In the genomic region with DNA sequence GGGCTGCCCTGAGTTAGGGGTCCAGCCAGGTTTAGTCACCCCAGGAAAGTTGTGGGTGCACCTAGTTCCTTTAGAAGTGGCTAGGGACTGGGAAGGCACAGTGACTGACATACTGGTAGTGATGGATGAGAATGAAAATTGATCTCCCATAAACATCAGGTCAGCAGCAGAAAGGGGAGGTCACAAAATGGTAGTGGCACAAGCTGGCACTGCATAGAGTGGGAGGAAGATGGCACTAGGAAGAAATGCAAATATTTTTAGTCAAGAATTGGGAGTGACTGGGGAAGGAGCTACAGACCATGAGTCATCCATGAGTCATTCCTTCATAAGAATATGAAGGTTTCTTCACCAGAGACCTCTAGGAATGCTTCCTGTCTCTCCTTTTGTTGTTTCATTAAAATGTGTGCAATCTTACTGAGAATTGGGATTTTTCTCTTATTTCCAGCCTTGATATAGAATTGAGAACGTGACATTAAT, we compare ENCODE assay signal across 1 cellular context.
TF ChIP-seq lines count a peak whose summit lies in the region.

No MANE protein-coding gene starts in this region.

TF ChIP-seq in HEK293, 187 proteins besides CTCF, POLR2A, EP300 and RAD21 (continued from another document and continues in another):
- TF ChIP-seq, protein P1, sequence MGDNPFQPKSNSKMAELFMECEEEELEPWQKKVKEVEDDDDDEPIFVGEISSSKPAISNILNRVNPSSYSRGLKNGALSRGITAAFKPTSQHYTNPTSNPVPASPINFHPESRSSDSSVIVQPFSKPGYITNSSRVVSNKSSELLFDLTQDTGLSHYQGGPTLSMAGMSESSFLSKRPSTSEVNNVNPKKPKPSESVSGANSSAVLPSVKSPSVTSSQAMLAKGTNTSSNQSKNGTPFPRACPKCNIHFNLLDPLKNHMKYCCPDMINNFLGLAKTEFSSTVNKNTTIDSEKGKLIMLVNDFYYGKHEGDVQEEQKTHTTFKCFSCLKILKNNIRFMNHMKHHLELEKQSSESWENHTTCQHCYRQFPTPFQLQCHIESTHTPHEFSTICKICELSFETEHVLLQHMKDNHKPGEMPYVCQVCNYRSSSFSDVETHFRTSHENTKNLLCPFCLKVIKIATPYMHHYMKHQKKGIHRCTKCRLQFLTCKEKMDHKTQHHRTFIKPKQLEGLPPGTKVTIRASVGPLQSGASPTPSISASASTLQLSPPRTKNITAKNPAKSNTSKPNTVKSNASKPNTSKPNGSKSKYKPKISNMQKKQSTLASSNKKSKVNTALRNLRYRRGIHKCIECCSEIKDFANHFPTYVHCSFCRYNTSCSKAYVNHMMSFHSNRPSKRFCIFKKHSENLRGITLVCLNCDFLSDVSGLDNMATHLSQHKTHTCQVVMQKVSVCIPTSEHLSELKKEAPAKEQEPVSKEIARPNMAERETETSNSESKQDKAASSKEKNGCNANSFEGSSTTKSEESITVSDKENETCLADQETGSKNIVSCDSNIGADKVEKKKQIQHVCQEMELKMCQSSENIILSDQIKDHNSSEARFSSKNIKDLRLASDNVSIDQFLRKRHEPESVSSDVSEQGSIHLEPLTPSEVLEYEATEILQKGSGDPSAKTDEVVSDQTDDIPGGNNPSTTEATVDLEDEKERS (tag by site-specific recombination; IDR thresholded peaks at IDR 0.05), result 0 out of 2 replicates have a peak, but pooled peaks have one; percentile 6
- TF ChIP-seq, protein P2, sequence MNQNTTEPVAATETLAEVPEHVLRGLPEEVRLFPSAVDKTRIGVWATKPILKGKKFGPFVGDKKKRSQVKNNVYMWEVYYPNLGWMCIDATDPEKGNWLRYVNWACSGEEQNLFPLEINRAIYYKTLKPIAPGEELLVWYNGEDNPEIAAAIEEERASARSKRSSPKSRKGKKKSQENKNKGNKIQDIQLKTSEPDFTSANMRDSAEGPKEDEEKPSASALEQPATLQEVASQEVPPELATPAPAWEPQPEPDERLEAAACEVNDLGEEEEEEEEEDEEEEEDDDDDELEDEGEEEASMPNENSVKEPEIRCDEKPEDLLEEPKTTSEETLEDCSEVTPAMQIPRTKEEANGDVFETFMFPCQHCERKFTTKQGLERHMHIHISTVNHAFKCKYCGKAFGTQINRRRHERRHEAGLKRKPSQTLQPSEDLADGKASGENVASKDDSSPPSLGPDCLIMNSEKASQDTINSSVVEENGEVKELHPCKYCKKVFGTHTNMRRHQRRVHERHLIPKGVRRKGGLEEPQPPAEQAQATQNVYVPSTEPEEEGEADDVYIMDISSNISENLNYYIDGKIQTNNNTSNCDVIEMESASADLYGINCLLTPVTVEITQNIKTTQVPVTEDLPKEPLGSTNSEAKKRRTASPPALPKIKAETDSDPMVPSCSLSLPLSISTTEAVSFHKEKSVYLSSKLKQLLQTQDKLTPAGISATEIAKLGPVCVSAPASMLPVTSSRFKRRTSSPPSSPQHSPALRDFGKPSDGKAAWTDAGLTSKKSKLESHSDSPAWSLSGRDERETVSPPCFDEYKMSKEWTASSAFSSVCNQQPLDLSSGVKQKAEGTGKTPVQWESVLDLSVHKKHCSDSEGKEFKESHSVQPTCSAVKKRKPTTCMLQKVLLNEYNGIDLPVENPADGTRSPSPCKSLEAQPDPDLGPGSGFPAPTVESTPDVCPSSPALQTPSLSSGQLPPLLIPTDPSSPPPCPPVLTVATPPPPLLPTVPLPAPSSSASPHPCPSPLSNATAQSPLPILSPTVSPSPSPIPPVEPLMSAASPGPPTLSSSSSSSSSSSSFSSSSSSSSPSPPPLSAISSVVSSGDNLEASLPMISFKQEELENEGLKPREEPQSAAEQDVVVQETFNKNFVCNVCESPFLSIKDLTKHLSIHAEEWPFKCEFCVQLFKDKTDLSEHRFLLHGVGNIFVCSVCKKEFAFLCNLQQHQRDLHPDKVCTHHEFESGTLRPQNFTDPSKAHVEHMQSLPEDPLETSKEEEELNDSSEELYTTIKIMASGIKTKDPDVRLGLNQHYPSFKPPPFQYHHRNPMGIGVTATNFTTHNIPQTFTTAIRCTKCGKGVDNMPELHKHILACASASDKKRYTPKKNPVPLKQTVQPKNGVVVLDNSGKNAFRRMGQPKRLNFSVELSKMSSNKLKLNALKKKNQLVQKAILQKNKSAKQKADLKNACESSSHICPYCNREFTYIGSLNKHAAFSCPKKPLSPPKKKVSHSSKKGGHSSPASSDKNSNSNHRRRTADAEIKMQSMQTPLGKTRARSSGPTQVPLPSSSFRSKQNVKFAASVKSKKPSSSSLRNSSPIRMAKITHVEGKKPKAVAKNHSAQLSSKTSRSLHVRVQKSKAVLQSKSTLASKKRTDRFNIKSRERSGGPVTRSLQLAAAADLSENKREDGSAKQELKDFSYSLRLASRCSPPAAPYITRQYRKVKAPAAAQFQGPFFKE (tag by site-specific recombination; IDR thresholded peaks at IDR 0.05; ENCODE audit: borderline replicate concordance), result no peak
- TF ChIP-seq, protein P3, sequence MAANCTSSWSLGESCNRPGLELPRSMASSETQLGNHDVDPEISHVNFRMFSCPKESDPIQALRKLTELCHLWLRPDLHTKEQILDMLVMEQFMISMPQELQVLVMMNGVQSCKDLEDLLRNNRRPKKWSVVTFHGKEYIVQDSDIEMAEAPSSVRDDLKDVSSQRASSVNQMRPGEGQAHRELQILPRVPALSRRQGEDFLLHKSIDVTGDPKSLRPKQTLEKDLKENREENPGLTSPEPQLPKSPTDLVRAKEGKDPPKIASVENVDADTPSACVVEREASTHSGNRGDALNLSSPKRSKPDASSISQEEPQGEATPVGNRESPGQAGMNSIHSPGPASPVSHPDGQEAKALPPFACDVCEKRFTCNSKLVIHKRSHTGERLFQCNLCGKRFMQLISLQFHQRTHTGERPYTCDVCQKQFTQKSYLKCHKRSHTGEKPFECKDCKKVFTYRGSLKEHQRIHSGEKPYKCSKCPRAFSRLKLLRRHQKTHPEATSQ (tag by site-specific recombination; IDR thresholded peaks at IDR 0.05), result no peak
- TF ChIP-seq, protein P4, sequence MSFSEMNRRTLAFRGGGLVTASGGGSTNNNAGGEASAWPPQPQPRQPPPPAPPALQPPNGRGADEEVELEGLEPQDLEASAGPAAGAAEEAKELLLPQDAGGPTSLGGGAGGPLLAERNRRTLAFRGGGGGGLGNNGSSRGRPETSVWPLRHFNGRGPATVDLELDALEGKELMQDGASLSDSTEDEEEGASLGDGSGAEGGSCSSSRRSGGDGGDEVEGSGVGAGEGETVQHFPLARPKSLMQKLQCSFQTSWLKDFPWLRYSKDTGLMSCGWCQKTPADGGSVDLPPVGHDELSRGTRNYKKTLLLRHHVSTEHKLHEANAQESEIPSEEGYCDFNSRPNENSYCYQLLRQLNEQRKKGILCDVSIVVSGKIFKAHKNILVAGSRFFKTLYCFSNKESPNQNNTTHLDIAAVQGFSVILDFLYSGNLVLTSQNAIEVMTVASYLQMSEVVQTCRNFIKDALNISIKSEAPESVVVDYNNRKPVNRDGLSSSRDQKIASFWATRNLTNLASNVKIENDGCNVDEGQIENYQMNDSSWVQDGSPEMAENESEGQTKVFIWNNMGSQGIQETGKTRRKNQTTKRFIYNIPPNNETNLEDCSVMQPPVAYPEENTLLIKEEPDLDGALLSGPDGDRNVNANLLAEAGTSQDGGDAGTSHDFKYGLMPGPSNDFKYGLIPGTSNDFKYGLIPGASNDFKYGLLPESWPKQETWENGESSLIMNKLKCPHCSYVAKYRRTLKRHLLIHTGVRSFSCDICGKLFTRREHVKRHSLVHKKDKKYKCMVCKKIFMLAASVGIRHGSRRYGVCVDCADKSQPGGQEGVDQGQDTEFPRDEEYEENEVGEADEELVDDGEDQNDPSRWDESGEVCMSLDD (tag by site-specific recombination; IDR thresholded peaks at IDR 0.05), result no peak
- TF ChIP-seq ZNF37A (tag by site-specific recombination; IDR thresholded peaks at IDR 0.05), result no peak
- TF ChIP-seq, protein P5, sequence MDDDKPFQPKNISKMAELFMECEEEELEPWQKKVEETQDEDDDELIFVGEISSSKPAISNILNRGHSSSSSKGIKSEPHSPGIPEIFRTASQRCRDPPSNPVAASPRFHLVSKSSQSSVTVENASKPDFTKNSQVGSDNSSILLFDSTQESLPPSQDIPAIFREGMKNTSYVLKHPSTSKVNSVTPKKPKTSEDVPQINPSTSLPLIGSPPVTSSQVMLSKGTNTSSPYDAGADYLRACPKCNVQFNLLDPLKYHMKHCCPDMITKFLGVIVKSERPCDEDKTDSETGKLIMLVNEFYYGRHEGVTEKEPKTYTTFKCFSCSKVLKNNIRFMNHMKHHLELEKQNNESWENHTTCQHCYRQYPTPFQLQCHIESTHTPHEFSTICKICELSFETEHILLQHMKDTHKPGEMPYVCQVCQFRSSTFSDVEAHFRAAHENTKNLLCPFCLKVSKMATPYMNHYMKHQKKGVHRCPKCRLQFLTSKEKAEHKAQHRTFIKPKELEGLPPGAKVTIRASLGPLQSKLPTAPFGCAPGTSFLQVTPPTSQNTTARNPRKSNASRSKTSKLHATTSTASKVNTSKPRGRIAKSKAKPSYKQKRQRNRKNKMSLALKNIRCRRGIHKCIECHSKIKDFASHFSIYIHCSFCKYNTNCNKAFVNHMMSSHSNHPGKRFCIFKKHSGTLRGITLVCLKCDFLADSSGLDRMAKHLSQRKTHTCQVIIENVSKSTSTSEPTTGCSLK (tag by site-specific recombination; IDR thresholded peaks at IDR 0.05), result no peak
- no peak for TF ChIP-seq ZNF791 (tag by site-specific recombination; IDR thresholded peaks at IDR 0.05)
- TF ChIP-seq ZNF23 (tag by site-specific recombination; IDR thresholded peaks at IDR 0.05; ENCODE audit: borderline replicate concordance), result no peak
- TF ChIP-seq, protein P6, sequence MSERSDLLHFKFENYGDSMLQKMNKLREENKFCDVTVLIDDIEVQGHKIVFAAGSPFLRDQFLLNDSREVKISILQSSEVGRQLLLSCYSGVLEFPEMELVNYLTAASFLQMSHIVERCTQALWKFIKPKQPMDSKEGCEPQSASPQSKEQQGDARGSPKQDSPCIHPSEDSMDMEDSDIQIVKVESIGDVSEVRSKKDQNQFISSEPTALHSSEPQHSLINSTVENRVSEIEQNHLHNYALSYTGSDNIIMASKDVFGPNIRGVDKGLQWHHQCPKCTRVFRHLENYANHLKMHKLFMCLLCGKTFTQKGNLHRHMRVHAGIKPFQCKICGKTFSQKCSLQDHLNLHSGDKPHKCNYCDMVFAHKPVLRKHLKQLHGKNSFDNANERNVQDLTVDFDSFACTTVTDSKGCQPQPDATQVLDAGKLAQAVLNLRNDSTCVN (tag by site-specific recombination; optimal IDR thresholded peaks at IDR 0.05), result no peak
- TF ChIP-seq ZNF558 (tag by site-specific recombination; IDR thresholded peaks at IDR 0.05), result peak; percentile 64; the same call in 1 of the 2 replicates
- TF ChIP-seq ZNF843 (tag by site-specific recombination; IDR thresholded peaks at IDR 0.05), result no peak
- peak; percentile 75; the same call in 1 of the 2 replicates for TF ChIP-seq ZNF184 (tag by site-specific recombination; IDR thresholded peaks at IDR 0.05)
- TF ChIP-seq ZNF214 (tag by site-specific recombination; IDR thresholded peaks at IDR 0.05; ENCODE audit: borderline replicate concordance), result no peak
- no peak for TF ChIP-seq ZNF596 (tag by site-specific recombination; IDR thresholded peaks at IDR 0.05)
- no peak for TF ChIP-seq ZNF19 (tag by site-specific recombination; IDR thresholded peaks at IDR 0.05; ENCODE audit: low read depth)
- TF ChIP-seq, protein P7, sequence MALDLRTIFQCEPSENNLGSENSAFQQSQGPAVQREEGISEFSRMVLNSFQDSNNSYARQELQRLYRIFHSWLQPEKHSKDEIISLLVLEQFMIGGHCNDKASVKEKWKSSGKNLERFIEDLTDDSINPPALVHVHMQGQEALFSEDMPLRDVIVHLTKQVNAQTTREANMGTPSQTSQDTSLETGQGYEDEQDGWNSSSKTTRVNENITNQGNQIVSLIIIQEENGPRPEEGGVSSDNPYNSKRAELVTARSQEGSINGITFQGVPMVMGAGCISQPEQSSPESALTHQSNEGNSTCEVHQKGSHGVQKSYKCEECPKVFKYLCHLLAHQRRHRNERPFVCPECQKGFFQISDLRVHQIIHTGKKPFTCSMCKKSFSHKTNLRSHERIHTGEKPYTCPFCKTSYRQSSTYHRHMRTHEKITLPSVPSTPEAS (tag by site-specific recombination; IDR thresholded peaks at IDR 0.05), result no peak
- TF ChIP-seq ZNF138 (tag by site-specific recombination; IDR thresholded peaks at IDR 0.05; ENCODE audit: borderline replicate concordance), result no peak
- TF ChIP-seq SCRT1 (tag by site-specific recombination; IDR thresholded peaks at IDR 0.05; ENCODE audit: borderline replicate concordance), result no peak
- TF ChIP-seq ZNF629 (tag by site-specific recombination; IDR thresholded peaks at IDR 0.05), result peak; percentile 41; the same call in 1 of the 2 replicates
- no peak for TF ChIP-seq IKZF3 (tag by site-specific recombination; IDR thresholded peaks at IDR 0.05)
- TF ChIP-seq, protein P8, sequence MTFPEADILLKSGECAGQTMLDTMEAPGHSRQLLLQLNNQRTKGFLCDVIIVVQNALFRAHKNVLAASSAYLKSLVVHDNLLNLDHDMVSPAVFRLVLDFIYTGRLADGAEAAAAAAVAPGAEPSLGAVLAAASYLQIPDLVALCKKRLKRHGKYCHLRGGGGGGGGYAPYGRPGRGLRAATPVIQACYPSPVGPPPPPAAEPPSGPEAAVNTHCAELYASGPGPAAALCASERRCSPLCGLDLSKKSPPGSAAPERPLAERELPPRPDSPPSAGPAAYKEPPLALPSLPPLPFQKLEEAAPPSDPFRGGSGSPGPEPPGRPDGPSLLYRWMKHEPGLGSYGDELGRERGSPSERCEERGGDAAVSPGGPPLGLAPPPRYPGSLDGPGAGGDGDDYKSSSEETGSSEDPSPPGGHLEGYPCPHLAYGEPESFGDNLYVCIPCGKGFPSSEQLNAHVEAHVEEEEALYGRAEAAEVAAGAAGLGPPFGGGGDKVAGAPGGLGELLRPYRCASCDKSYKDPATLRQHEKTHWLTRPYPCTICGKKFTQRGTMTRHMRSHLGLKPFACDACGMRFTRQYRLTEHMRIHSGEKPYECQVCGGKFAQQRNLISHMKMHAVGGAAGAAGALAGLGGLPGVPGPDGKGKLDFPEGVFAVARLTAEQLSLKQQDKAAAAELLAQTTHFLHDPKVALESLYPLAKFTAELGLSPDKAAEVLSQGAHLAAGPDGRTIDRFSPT (tag by site-specific recombination; IDR thresholded peaks at IDR 0.05), result peak; percentile 70; the same call in 1 of the 2 replicates
- no peak for TF ChIP-seq ZNF354C (tag by site-specific recombination; IDR thresholded peaks at IDR 0.05; ENCODE audit: borderline replicate concordance, low read depth)
- TF ChIP-seq, protein P9, sequence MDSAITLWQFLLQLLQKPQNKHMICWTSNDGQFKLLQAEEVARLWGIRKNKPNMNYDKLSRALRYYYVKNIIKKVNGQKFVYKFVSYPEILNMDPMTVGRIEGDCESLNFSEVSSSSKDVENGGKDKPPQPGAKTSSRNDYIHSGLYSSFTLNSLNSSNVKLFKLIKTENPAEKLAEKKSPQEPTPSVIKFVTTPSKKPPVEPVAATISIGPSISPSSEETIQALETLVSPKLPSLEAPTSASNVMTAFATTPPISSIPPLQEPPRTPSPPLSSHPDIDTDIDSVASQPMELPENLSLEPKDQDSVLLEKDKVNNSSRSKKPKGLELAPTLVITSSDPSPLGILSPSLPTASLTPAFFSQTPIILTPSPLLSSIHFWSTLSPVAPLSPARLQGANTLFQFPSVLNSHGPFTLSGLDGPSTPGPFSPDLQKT (IDR thresholded peaks at IDR 0.05; ENCODE audit: borderline replicate concordance, low read depth, low read length), result no peak
